ENCODE assay signal across 2 cellular contexts in the genomic region with DNA sequence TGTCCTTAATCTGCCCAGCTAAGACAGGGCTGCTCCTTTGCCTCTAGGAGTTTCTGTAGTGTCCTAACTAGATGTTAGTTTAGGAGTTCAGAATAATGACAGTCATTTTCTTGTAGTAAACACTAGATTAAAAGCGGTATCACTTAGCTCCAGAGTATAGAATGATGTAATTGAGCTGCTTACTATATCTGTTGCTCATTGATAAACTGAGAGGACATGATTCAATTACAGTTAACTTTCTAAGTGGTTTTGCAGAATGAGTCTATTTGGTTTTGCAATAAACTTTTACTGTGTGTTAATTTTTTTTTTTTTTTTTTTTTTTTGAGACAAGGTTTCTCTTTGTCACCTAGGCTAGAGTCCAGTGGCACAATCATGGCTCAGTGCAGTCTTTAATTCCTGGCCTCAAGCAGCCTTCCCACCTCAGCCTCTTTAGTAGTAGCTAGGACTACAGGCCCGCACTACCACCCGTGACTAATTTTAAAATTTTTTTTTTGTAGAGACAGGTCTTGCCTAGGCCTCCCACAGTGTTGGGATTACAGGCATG.
TF ChIP-seq lines count a peak whose summit lies in the region.

No MANE protein-coding gene starts in this region.

TF ChIP-seq in SK-N-SH, 30 proteins besides CTCF, POLR2A, EP300 and RAD21:
- TF ChIP-seq MXI1 (IDR thresholded peaks at IDR 0.05; ENCODE audit: low read depth, low read length) (no peak), USF1 (IDR thresholded peaks at IDR 0.05; ENCODE audit: borderline replicate concordance, low read depth) (no peak), ELF1 (IDR thresholded peaks at IDR 0.05) (no peak), NRF1 (IDR thresholded peaks at IDR 0.05; ENCODE audit: low read depth, low read length) (no peak), SIN3A (IDR thresholded peaks at IDR 0.05; ENCODE audit: borderline replicate concordance, low read depth, low read length) (0 out of 2 replicates have a peak, but pooled peaks have one; percentile 10)
- TF ChIP-seq, protein P1, sequence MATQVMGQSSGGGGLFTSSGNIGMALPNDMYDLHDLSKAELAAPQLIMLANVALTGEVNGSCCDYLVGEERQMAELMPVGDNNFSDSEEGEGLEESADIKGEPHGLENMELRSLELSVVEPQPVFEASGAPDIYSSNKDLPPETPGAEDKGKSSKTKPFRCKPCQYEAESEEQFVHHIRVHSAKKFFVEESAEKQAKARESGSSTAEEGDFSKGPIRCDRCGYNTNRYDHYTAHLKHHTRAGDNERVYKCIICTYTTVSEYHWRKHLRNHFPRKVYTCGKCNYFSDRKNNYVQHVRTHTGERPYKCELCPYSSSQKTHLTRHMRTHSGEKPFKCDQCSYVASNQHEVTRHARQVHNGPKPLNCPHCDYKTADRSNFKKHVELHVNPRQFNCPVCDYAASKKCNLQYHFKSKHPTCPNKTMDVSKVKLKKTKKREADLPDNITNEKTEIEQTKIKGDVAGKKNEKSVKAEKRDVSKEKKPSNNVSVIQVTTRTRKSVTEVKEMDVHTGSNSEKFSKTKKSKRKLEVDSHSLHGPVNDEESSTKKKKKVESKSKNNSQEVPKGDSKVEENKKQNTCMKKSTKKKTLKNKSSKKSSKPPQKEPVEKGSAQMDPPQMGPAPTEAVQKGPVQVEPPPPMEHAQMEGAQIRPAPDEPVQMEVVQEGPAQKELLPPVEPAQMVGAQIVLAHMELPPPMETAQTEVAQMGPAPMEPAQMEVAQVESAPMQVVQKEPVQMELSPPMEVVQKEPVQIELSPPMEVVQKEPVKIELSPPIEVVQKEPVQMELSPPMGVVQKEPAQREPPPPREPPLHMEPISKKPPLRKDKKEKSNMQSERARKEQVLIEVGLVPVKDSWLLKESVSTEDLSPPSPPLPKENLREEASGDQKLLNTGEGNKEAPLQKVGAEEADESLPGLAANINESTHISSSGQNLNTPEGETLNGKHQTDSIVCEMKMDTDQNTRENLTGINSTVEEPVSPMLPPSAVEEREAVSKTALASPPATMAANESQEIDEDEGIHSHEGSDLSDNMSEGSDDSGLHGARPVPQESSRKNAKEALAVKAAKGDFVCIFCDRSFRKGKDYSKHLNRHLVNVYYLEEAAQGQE (IDR thresholded peaks at IDR 0.05; ENCODE audit: low read depth, low read length) = no peak
- TF ChIP-seq, protein P2, sequence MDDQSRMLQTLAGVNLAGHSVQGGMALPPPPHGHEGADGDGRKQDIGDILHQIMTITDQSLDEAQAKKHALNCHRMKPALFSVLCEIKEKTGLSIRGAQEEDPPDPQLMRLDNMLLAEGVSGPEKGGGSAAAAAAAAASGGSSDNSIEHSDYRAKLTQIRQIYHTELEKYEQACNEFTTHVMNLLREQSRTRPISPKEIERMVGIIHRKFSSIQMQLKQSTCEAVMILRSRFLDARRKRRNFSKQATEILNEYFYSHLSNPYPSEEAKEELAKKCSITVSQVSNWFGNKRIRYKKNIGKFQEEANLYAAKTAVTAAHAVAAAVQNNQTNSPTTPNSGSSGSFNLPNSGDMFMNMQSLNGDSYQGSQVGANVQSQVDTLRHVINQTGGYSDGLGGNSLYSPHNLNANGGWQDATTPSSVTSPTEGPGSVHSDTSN (IDR thresholded peaks at IDR 0.05) = no peak

TF ChIP-seq in endothelial cell of umbilical vein, 7 proteins besides CTCF, POLR2A, EP300 and RAD21:
- TF ChIP-seq GATA2 (IDR thresholded peaks at IDR 0.05; ENCODE audit: insufficient read depth, insufficient read length, low read depth, low read length) (no peak), JUN (IDR thresholded peaks at IDR 0.05; ENCODE audit: borderline replicate concordance, insufficient read depth, insufficient read length, low read depth) (no peak), MYC (IDR thresholded peaks at IDR 0.05; ENCODE audit: low read depth, low read length) (no peak), POLR2AphosphoS5 (IDR thresholded peaks at IDR 0.05; ENCODE audit: insufficient read depth, low read depth, low read length) (no peak), EZH2 (IDR thresholded peaks at IDR 0.05; ENCODE audit: borderline replicate concordance, low read depth, low read length, severe bottlenecking) (no peak), MAX (IDR thresholded peaks at IDR 0.05; ENCODE audit: insufficient read depth, insufficient read length) (no peak), FOS (IDR thresholded peaks at IDR 0.05; ENCODE audit: borderline replicate concordance, insufficient read depth, low read length) (no peak)
TF ChIP-seq in endothelial cell of umbilical vein: peak in this region for 0.
